ENCODE assay signal across 12 cellular contexts in the genomic region with DNA sequence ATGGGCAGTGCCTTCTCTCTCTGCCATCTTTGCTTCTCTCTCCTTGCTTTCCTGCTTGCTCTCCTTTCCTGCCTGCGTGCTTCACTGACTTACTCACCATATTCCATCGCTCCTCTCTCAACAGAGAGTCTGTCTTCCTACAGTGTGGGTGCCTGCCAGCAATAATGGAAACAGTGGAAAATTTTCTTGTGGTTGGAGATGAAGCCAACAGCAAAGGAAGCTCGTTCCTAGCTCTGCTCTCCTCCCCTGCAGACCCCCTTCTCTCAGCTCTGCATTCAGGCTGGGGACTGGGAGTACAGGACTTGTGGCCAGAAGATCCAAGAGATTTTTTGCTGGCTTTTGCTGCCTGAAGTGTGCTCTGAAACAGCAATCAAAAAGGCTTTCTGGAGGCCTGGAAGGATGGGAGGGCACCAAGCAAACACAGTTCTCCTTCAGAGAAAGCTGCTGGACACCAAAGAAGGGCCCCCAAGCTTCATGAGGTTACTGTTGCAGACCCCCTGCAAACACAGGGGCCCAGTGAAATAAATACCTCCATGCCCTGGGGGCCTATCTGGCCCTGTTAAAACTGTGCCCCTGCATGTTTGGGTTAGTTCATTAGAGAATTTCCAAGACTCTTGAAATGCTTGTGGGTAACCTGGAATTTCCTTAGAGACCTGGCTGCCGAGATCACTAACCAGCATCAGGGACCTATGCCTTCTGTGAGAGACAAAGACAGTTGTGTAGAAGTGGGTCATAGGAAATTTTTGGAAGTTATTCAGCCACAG.
A peak's percentile ranks its signal among the peaks of the same experiment; 100 is the strongest.
DNase-seq lines count a peak whose midpoint lies in the region; ATAC-seq, FAIRE-seq and TF ChIP-seq lines count a peak whose summit lies in the region.
"Had no signal": no experiment of that assay in that cellular context is flagged by ENCODE, and none has a peak within 500 bp of the region (broad histone marks: within the 10 kb centered on the region; RNA-seq: fewer than 3 reads in every experiment).

No MANE protein-coding gene starts in this region.

- intact Hi-C loops in transverse colon (cut with DNase I; ENCODE audit: low total_unique reads) = no loop called here

- peak overlapping the region in 2 of 4 donors; percentile 6 to 45 for H3K27ac ChIP-seq in transverse colon
- H3K27ac ChIP-seq: KMS-11 had no signal

- no peaks in the 10 kb centered on the region for H3K9me3 Mint-ChIP-seq in natural killer cell treated with Interleukin-12 subunit alpha and Interleukin-12 subunit beta and Interleukin-15 and Interleukin-18, amount 100 ng/mL, for 72 hours
- H3K9me3 Mint-ChIP-seq: activated CD4-positive, alpha-beta T cell treated with anti-CD3 and anti-CD28 coated beads, Interleukin-2, amount 10 ng/mL, durations not matched to agents 24 days and 14 days; activated naive CD4-positive, alpha-beta T cell treated with anti-CD3 and anti-CD28 coated beads for 36 hours; effector memory CD8-positive, alpha-beta T cell had no signal

- no peak overlapping the region for H3K4me3 ChIP-seq in transverse colon

- no peaks in the 10 kb centered on the region for H3K27me3 ChIP-seq in transverse colon

- no peak for ATAC-seq in natural killer cell treated with Interleukin-12 subunit alpha and Interleukin-12 subunit beta and Interleukin-15 and Interleukin-18, amount 100 ng/mL, for 72 hours
- no peak for ATAC-seq in GM19463 (IDR thresholded peaks at IDR 0.05; ENCODE audit: unreplicated experiment)
- ATAC-seq: effector memory CD8-positive, alpha-beta T cell had no signal

- DNase-seq in HTR-8/SVneo (ENCODE audit: insufficient read length, low spot score) (peak; percentile 77), brain pericyte (ENCODE audit: low read depth, low spot score) (peak; percentile 53), islet precursor cell (peak; percentile 93), transverse colon (no peak), C1 segment of cervical spinal cord (lab: John Stamatoyannopoulos, UW) (no peak)
- DNase-seq in natural killer cell treated with Interleukin-12 subunit alpha and Interleukin-12 subunit beta and Interleukin-15 and Interleukin-18, amount 100 ng/mL, for 72 hours (ENCODE audit: low spot score) = no peak
- DNase-seq: activated CD4-positive, alpha-beta T cell treated with anti-CD3 and anti-CD28 coated beads, Interleukin-2, amount 10 ng/mL, durations not matched to agents 24 days and 14 days; activated naive CD4-positive, alpha-beta T cell treated with anti-CD3 and anti-CD28 coated beads for 36 hours; effector memory CD8-positive, alpha-beta T cell; H7 had no signal

- in situ Hi-C loops in transverse colon (cut with MboI; ENCODE audit: low pct_ligation_motif_present in 1 of 4, low pct_unique_long_range_greater_than_20kb in 1 of 4, low sequenced_read_pairs in 3 of 4) = loop anchor here (25.0 kb wide), 3 partner anchors 273 to 1048 kb away; partner anchors contain the start of gene THBS1 (in 3 of the 4)

- H3K27ac Mint-ChIP-seq in natural killer cell treated with Interleukin-12 subunit alpha and Interleukin-12 subunit beta and Interleukin-15 and Interleukin-18, amount 100 ng/mL, for 72 hours = no peak overlapping the region
- H3K27ac Mint-ChIP-seq: activated CD4-positive, alpha-beta T cell treated with anti-CD3 and anti-CD28 coated beads, Interleukin-2, amount 10 ng/mL, durations not matched to agents 24 days and 14 days; activated naive CD4-positive, alpha-beta T cell treated with anti-CD3 and anti-CD28 coated beads for 36 hours; effector memory CD8-positive, alpha-beta T cell had no signal

- H3K9me3 ChIP-seq in transverse colon = no peaks in the 10 kb centered on the region

- H3K36me3 ChIP-seq in transverse colon = no peaks in the 10 kb centered on the region

- H3K36me3 Mint-ChIP-seq in natural killer cell treated with Interleukin-12 subunit alpha and Interleukin-12 subunit beta and Interleukin-15 and Interleukin-18, amount 100 ng/mL, for 72 hours = no peaks in the 10 kb centered on the region

- TF ChIP-seq EP300 in transverse colon (IDR thresholded peaks at IDR 0.05; ENCODE audit: low read depth) = no peak

- no peak overlapping the region for H3K4me3 Mint-ChIP-seq in natural killer cell treated with Interleukin-12 subunit alpha and Interleukin-12 subunit beta and Interleukin-15 and Interleukin-18, amount 100 ng/mL, for 72 hours
- H3K4me3 Mint-ChIP-seq: activated CD4-positive, alpha-beta T cell treated with anti-CD3 and anti-CD28 coated beads, Interleukin-2, amount 10 ng/mL, durations not matched to agents 24 days and 14 days; activated naive CD4-positive, alpha-beta T cell treated with anti-CD3 and anti-CD28 coated beads for 36 hours; effector memory CD8-positive, alpha-beta T cell had no signal

- peak; percentile 75 for FAIRE-seq in HTR-8/SVneo (lab: Jason Lieb, UNC)

- H3K4me1 Mint-ChIP-seq in natural killer cell treated with Interleukin-12 subunit alpha and Interleukin-12 subunit beta and Interleukin-15 and Interleukin-18, amount 100 ng/mL, for 72 hours (ENCODE audit: low read depth in 2 of 2) = no peaks in the 10 kb centered on the region
- H3K4me1 Mint-ChIP-seq: activated CD4-positive, alpha-beta T cell treated with anti-CD3 and anti-CD28 coated beads, Interleukin-2, amount 10 ng/mL, durations not matched to agents 24 days and 14 days had no signal

- no peak for TF ChIP-seq CTCF in transverse colon (IDR thresholded peaks at IDR 0.05)

- peaks cover 0 to 21% of the 10 kb centered on the region in 2 donors for H3K27me3 Mint-ChIP-seq in natural killer cell treated with Interleukin-12 subunit alpha and Interleukin-12 subunit beta and Interleukin-15 and Interleukin-18, amount 100 ng/mL, for 72 hours

- TF ChIP-seq POLR2A in transverse colon (IDR thresholded peaks at IDR 0.05) = no peak

- H3K4me1 ChIP-seq in transverse colon = peaks cover 0 to 11% (median 3%) of the 10 kb centered on the region in 4 donors

- 31 to 76% methylated on average over 2 to 4 of the region's 4 CpGs for WGBS in transverse colon (ENCODE audit: low coverage in 1 of 2), 2 donors

Comparison
In these comparisons a context has a peak if more than half of its experiments do, and no peak if none do; other contexts are left out.
1. DNase-seq: peak in HTR-8/SVneo (single experiment), brain pericyte (single experiment) and islet precursor cell (single experiment); none in natural killer cell treated with Interleukin-12 subunit alpha and Interleukin-12 subunit beta and Interleukin-15 and Interleukin-18, amount 100 ng/mL, for 72 hours (single experiment), transverse colon (single experiment) and C1 segment of cervical spinal cord (0 of 14).